In the genomic region with DNA sequence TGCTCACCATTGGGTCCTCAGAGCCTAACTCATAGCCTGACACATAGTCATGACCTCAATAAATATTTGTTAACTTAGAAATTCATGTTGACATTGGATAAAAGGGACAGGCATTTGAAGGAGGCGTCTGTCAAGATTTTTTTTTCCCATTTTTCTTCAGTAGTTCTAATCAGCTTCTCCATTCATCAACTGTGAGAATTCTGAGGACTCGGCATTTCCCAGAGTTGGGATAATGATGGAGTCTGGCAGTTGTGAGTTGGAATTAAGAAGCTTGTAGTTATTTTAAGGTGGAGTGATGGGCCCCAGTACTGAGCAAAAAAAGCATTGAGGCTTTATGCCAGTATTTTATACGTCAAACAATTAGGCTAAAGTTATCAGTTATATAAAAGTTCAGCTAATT, we compare ENCODE assay signal across 1 cellular context.
TF ChIP-seq lines count a peak whose summit lies in the region.

No MANE protein-coding gene starts in this region.

TF ChIP-seq in WTC11, 78 proteins besides CTCF, POLR2A, EP300 and RAD21 (continued from another document):
- TF ChIP-seq, protein P1, sequence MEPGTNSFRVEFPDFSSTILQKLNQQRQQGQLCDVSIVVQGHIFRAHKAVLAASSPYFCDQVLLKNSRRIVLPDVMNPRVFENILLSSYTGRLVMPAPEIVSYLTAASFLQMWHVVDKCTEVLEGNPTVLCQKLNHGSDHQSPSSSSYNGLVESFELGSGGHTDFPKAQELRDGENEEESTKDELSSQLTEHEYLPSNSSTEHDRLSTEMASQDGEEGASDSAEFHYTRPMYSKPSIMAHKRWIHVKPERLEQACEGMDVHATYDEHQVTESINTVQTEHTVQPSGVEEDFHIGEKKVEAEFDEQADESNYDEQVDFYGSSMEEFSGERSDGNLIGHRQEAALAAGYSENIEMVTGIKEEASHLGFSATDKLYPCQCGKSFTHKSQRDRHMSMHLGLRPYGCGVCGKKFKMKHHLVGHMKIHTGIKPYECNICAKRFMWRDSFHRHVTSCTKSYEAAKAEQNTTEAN (CRISPR knock-in tag; IDR thresholded peaks at IDR 0.05), result no peak
- TF ChIP-seq RELA (CRISPR knock-in tag; IDR thresholded peaks at IDR 0.05; ENCODE audit: borderline replicate concordance), result no peak
- TF ChIP-seq RORB (CRISPR knock-in tag; IDR thresholded peaks at IDR 0.05), result no peak
- TF ChIP-seq NR3C1 (CRISPR knock-in tag; conservative IDR thresholded peaks at IDR 0.05; ENCODE audit: low read depth), result no peak
- TF ChIP-seq FOXJ3 (CRISPR knock-in tag; IDR thresholded peaks at IDR 0.05; ENCODE audit: borderline replicate concordance), result no peak
- TF ChIP-seq ZNF317 (CRISPR knock-in tag; IDR thresholded peaks at IDR 0.05; ENCODE audit: borderline replicate concordance, low read depth), result no peak
- no peak for TF ChIP-seq ZBTB21 (CRISPR knock-in tag; IDR thresholded peaks at IDR 0.05; ENCODE audit: borderline replicate concordance)
- no peak for TF ChIP-seq PRRX2 (CRISPR knock-in tag; IDR thresholded peaks at IDR 0.05)
- TF ChIP-seq, protein P2, sequence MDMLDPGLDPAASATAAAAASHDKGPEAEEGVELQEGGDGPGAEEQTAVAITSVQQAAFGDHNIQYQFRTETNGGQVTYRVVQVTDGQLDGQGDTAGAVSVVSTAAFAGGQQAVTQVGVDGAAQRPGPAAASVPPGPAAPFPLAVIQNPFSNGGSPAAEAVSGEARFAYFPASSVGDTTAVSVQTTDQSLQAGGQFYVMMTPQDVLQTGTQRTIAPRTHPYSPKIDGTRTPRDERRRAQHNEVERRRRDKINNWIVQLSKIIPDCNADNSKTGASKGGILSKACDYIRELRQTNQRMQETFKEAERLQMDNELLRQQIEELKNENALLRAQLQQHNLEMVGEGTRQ (CRISPR knock-in tag; IDR thresholded peaks at IDR 0.05), result no peak
TF ChIP-seq in WTC11: peak in this region for 0.
